1 cellular context compared by ENCODE assay signal in the genomic region with DNA sequence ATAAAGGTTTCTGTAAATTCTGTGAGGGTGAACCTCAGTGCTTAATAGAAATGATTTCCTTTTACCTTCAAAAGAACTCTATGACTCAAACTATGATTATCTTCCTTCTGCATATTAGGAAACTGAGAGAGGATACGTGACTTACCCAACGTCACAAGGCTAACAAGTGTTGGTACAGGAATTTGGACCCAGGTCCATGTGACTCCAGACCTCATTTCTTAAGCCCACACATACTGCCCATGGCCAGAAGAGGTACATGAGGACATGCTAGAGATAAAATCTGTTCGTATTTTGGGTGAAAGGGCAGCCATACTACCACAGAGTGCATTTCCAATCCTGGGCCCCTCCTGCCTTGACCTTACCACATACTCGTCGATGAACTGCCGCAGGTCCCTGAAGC.
TF ChIP-seq lines count a peak whose summit lies in the region.

No MANE protein-coding gene starts in this region.

TF ChIP-seq in liver, 16 proteins besides CTCF, POLR2A, EP300 and RAD21 (continued from another document):
- TF ChIP-seq, protein P1, sequence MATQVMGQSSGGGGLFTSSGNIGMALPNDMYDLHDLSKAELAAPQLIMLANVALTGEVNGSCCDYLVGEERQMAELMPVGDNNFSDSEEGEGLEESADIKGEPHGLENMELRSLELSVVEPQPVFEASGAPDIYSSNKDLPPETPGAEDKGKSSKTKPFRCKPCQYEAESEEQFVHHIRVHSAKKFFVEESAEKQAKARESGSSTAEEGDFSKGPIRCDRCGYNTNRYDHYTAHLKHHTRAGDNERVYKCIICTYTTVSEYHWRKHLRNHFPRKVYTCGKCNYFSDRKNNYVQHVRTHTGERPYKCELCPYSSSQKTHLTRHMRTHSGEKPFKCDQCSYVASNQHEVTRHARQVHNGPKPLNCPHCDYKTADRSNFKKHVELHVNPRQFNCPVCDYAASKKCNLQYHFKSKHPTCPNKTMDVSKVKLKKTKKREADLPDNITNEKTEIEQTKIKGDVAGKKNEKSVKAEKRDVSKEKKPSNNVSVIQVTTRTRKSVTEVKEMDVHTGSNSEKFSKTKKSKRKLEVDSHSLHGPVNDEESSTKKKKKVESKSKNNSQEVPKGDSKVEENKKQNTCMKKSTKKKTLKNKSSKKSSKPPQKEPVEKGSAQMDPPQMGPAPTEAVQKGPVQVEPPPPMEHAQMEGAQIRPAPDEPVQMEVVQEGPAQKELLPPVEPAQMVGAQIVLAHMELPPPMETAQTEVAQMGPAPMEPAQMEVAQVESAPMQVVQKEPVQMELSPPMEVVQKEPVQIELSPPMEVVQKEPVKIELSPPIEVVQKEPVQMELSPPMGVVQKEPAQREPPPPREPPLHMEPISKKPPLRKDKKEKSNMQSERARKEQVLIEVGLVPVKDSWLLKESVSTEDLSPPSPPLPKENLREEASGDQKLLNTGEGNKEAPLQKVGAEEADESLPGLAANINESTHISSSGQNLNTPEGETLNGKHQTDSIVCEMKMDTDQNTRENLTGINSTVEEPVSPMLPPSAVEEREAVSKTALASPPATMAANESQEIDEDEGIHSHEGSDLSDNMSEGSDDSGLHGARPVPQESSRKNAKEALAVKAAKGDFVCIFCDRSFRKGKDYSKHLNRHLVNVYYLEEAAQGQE (IDR thresholded peaks at IDR 0.05): no peak
- TF ChIP-seq SP1 (IDR thresholded peaks at IDR 0.05) (peak; percentile 87), NR2F2 (IDR thresholded peaks at IDR 0.05) (no peak), YY1 (IDR thresholded peaks at IDR 0.05) (peak; percentile 42), JUND (IDR thresholded peaks at IDR 0.05) (peak; percentile 13 to 45), RXRA (IDR thresholded peaks at IDR 0.05) (peak; percentile 88 to 95), TAF1 (conservative IDR thresholded peaks at IDR 0.05) (no peak), HNF4G (IDR thresholded peaks at IDR 0.05) (peak; percentile 80)
- TF ChIP-seq, protein P2, sequence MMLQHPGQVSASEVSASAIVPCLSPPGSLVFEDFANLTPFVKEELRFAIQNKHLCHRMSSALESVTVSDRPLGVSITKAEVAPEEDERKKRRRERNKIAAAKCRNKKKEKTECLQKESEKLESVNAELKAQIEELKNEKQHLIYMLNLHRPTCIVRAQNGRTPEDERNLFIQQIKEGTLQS (IDR thresholded peaks at IDR 0.05): no peak
- TF ChIP-seq, protein P3, sequence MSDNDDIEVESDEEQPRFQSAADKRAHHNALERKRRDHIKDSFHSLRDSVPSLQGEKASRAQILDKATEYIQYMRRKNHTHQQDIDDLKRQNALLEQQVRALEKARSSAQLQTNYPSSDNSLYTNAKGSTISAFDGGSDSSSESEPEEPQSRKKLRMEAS (IDR thresholded peaks at IDR 0.05): peak; percentile 57
TF ChIP-seq in liver: peak in this region for 8.
